11 cellular contexts compared by ENCODE assay signal in genomic region chr18:59874166-59874565, GRCh38. TPM values are rescaled to one million over a fixed set of nuclear protein-coding genes. Genes with fewer than 3 reads are reported as not detected.
DNase-seq lines count a peak whose midpoint lies in the region; ATAC-seq, FAIRE-seq and TF ChIP-seq lines count a peak whose summit lies in the region.
"Had no signal": no experiment of that assay in that cellular context is flagged by ENCODE, and none has a peak within 500 bp of the region (broad histone marks: within the 10 kb centered on the region; RNA-seq: fewer than 3 reads in every experiment).

No MANE protein-coding gene starts in this region.

- H3K9ac ChIP-seq in endothelial cell of umbilical vein (replicated peaks; ENCODE audit: extremely low read depth, insufficient read depth, low read length) (peak overlapping the region; percentile 47), skeletal muscle satellite cell (ENCODE audit: low read depth, low read length) (peak overlapping the region; percentile 19)

- peak; percentile 87 for FAIRE-seq in GM12892 (lab: Jason Lieb, UNC)
- peak; percentile 75 for FAIRE-seq in endothelial cell of umbilical vein (lab: Jason Lieb, UNC)
- FAIRE-seq: pancreas had no signal

- H3K9me2 ChIP-seq in PC-9 (ENCODE audit: insufficient read depth): no peaks in the 10 kb centered on the region

- no peaks in the 10 kb centered on the region for H3K9me3 ChIP-seq in PC-9 (ENCODE audit: insufficient read depth, low read depth)
- no peaks in the 10 kb centered on the region for H3K9me3 ChIP-seq in endothelial cell of umbilical vein (replicated peaks; ENCODE audit: control insufficient read depth, insufficient read depth, low read length)
- H3K9me3 ChIP-seq in skeletal muscle satellite cell (replicated peaks; ENCODE audit: low read length): no peaks in the 10 kb centered on the region
- H3K9me3 ChIP-seq: pancreas had no signal

- H3K4me1 ChIP-seq in PC-9 (replicated peaks; ENCODE audit: insufficient read depth) (peaks cover 22% of the 10 kb centered on the region), endothelial cell of umbilical vein (ENCODE audit: control insufficient read depth, extremely low read depth, insufficient read depth, low read length) (peaks cover 19% of the 10 kb centered on the region), skeletal muscle satellite cell (ENCODE audit: control insufficient read depth, insufficient read depth, low read length) (peaks cover 19% of the 10 kb centered on the region)
- H3K4me1 ChIP-seq: pancreas had no signal

- peak overlapping the region; percentile 12 for H3K4me2 ChIP-seq in PC-9
- H3K4me2 ChIP-seq in endothelial cell of umbilical vein (ENCODE audit: insufficient read depth, low read length): peak overlapping the region; percentile 57
- H3K4me2 ChIP-seq in skeletal muscle satellite cell (ENCODE audit: low read length): peak overlapping the region; percentile 41

- POLR2A ChIA-PET in PC-9 (lab: Charles Lee; ENCODE audit: unreplicated experiment) (no interaction called here), endothelial cell of umbilical vein (lab: Charles Lee) (interaction anchor here (0.6 to 2.6 kb wide), 4 partner anchors 9 to 35 kb away, joined by 3 to 26 read pairs (median 4); partner anchors contain the start of gene PMAIP1)

- CTCF ChIA-PET in PC-9 (lab: Charles Lee): no interaction called here
- CTCF ChIA-PET in endothelial cell of umbilical vein (lab: Charles Lee): interaction anchor here (0.7 to 1.9 kb wide), 5 partner anchors 8 to 51 kb away, joined by 3 to 9 read pairs (median 6); partner anchors contain the start of gene PMAIP1

- dilution Hi-C loops in endothelial cell of umbilical vein (cut with MboI; ENCODE audit: extremely low pct_ligation_motif_present, low sequenced_read_pairs): no loop called here

- ATAC-seq in HG02588 (IDR thresholded peaks at IDR 0.05; ENCODE audit: unreplicated experiment): no peak
- ATAC-seq: pancreas had no signal

- H3K27me3 ChIP-seq in PC-9 (ENCODE audit: insufficient read depth, low read depth) (no peaks in the 10 kb centered on the region), endothelial cell of umbilical vein (ENCODE audit: control insufficient read depth in 2 of 2, insufficient read depth in 2 of 2, low read length in 2 of 2) (no peaks in the 10 kb centered on the region), skeletal muscle satellite cell (ENCODE audit: control insufficient read depth, insufficient read depth, low read length) (no peaks in the 10 kb centered on the region)
- H3K27me3 ChIP-seq: pancreas had no signal

- BruUV-seq in PC-9 (replicated peaks; lab: Mats Ljungman, UMichigan) (no TSS peak), endothelial cell of umbilical vein (replicated peaks; lab: Mats Ljungman, UMichigan) (TSS peak; percentile 93)

- H4K20me1 ChIP-seq in PC-9 (ENCODE audit: insufficient read depth): no peaks in the 10 kb centered on the region
- H4K20me1 ChIP-seq in endothelial cell of umbilical vein (replicated peaks; ENCODE audit: control insufficient read depth, extremely low read depth, insufficient read depth, low read length): no peaks in the 10 kb centered on the region

- no peaks in the 10 kb centered on the region for H3F3A ChIP-seq in PC-9 (ENCODE audit: insufficient read depth, low read depth)

- H3K79me2 ChIP-seq in PC-9 (ENCODE audit: low read depth) (no peaks in the 10 kb centered on the region), endothelial cell of umbilical vein (ENCODE audit: control insufficient read depth, insufficient read depth, low read length) (no peaks in the 10 kb centered on the region)

- TF ChIP-seq POLR2A in GM12892 (IDR thresholded peaks at IDR 0.05; ENCODE audit: low read depth, low read length): no peak
- no peak for TF ChIP-seq POLR2A in endothelial cell of umbilical vein (IDR thresholded peaks at IDR 0.05; ENCODE audit: low read depth, low read length)

- TF ChIP-seq CTCF in PC-9 (conservative IDR thresholded peaks at IDR 0.05): no peak
- TF ChIP-seq CTCF in endothelial cell of umbilical vein (IDR thresholded peaks at IDR 0.05; ENCODE audit: extremely low read depth in 1 of 2, insufficient read depth in 1 of 2, low read depth in 1 of 2, low read length in 2 of 2): no peak

- no peak overlapping the region for H3K4me3 ChIP-seq in PC-9
- peak overlapping the region in 1 of 3 experiments; percentile 6 for H3K4me3 ChIP-seq in endothelial cell of umbilical vein (replicated peaks in 1 of 3; ENCODE audit: insufficient read depth in 1 of 3, low read depth in 1 of 3, low read length in 3 of 3)
- H3K4me3 ChIP-seq in skeletal muscle satellite cell (ENCODE audit: low read length): no peak overlapping the region
- H3K4me3 ChIP-seq: pancreas had no signal

- intact Hi-C loops in PC-9 (cut with micrococcal nuclease; ENCODE audit: unreplicated experiment) (no loop called here), endothelial cell of umbilical vein (cut with micrococcal nuclease) (loop anchor here (1.0 kb wide), 1 partner anchor 25 kb away; the partner anchor contains the start of gene PMAIP1)

- H2AFZ ChIP-seq in PC-9 (no peak overlapping the region; the same call in 1 of the 2 replicates), endothelial cell of umbilical vein (ENCODE audit: low read depth, low read length) (peak overlapping the region; percentile 21)

- H3K27ac ChIP-seq in PC-9 (peak overlapping the region; percentile 4; the same call in 1 of the 2 replicates), endothelial cell of umbilical vein (ENCODE audit: insufficient read depth, low read depth, low read length) (peak overlapping the region; percentile 85)
- H3K27ac ChIP-seq: pancreas had no signal

- DNase-seq in GM12892 (ENCODE audit: insufficient read length) (no peak), PC-9 (peak in 1 of 2 experiments; percentile 80), endothelial cell of umbilical vein (ENCODE audit: low read depth, low spot score) (peak; percentile 73), NCI-H526 treated with DMSO at 0.1 percent for 48 hours (lab: John Stamatoyannopoulos, UW) (no peak)
- no peak for DNase-seq in activated CD4-positive, alpha-beta T cell treated with anti-CD3 and anti-CD28 coated beads for 1 hour
- DNase-seq: activated CD4-positive, alpha-beta memory T cell treated with anti-CD3 and anti-CD28 coated beads, Interleukin-2, amount 10 ng/mL, durations not matched to agents 7 days and 5 days; activated naive CD8-positive, alpha-beta T cell treated with anti-CD3 and anti-CD28 coated beads, Interleukin-2, amount 10 ng/mL, durations not matched to agents 7 days and 5 days; NCI-H2227 treated with DMSO at 0.1 percent for 48 hours; pancreas had no signal

- H3K36me3 ChIP-seq in PC-9 (ENCODE audit: low read depth) (no peaks in the 10 kb centered on the region), endothelial cell of umbilical vein (ENCODE audit: control insufficient read depth in 2 of 2, extremely low read depth in 1 of 2, insufficient read depth in 2 of 2, low read length in 2 of 2) (no peaks in the 10 kb centered on the region), skeletal muscle satellite cell (ENCODE audit: insufficient read depth, low read length) (no peaks in the 10 kb centered on the region)
- H3K36me3 ChIP-seq: pancreas had no signal

- no peaks in the 10 kb centered on the region for H3K9me1 ChIP-seq in endothelial cell of umbilical vein (replicated peaks; ENCODE audit: control insufficient read depth, extremely low read depth, insufficient read depth, low read length)

TF ChIP-seq in endothelial cell of umbilical vein, 7 proteins besides CTCF, POLR2A, EP300 and RAD21:
- TF ChIP-seq JUN (IDR thresholded peaks at IDR 0.05; ENCODE audit: borderline replicate concordance, insufficient read depth, insufficient read length, low read depth): peak; percentile 85
- peak; percentile 67 for TF ChIP-seq FOS (IDR thresholded peaks at IDR 0.05; ENCODE audit: borderline replicate concordance, insufficient read depth, low read length)
- TF ChIP-seq POLR2AphosphoS5 (IDR thresholded peaks at IDR 0.05; ENCODE audit: insufficient read depth, low read depth, low read length): peak; percentile 43
- no peak for TF ChIP-seq MYC (IDR thresholded peaks at IDR 0.05; ENCODE audit: low read depth, low read length)

RNA-seq across cellular contexts. Expression of gene PMAIP1, which starts 25.6 kb away (rescaled TPM):
- polyA plus RNA-seq in GM12892 (2012; ENCODE audit: missing spikeins): 133 TPM
- 16.5 and 17.0 TPM in 2 replicates for total RNA-seq in PC-9 (2021)
- total RNA-seq in endothelial cell of umbilical vein: 11.9 and 13.5 TPM in 2 replicates
- 7.3 and 7.6 TPM in 2 replicates for polyA plus RNA-seq in endothelial cell of umbilical vein
- polyA plus RNA-seq in endothelial cell of umbilical vein (2011; cell fraction: cytosol; rRNA removed): 9.7 and 13.0 TPM in 2 replicates
- polyA plus RNA-seq in endothelial cell of umbilical vein (2011; cell fraction: nucleus; rRNA removed): 12.9 and 15.6 TPM in 2 replicates
- 18.5 and 23.5 TPM in 2 replicates for polyA plus RNA-seq in endothelial cell of umbilical vein (2012)
- polyA minus RNA-seq in endothelial cell of umbilical vein: 3.2 and 5.6 TPM in 2 replicates
- polyA minus RNA-seq in endothelial cell of umbilical vein (2011; cell fraction: cytosol; rRNA and poly(A)+ RNA removed): 25.5 TPM
- 16.0 and 24.9 TPM in 2 replicates for polyA minus RNA-seq in endothelial cell of umbilical vein (2011; cell fraction: nucleus; rRNA and poly(A)+ RNA removed)
- 20.5 and 24.5 TPM in 2 replicates for total RNA-seq in skeletal muscle satellite cell (2012; rRNA removed)
